Comparison of ENCODE assay signal across 18 cellular contexts in the genomic region with DNA sequence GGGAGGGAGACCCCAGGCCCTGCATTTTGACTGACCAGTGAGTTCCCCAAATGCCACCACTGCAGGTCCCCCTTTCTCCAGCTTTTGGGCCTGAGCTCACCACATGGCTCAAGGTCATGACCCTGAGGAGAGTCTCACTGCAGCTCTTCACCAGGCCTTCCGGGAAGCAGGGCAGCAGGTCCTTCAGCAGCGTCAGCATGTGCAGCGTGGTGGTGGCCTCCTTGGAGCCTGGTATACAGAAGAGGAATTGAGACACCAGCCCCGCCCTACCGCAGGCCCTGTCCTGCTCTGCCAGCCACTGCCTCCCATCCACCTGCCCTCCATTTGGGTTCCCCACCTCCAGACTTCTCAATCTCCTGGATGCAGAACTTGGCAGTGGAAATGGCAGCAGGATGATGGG. TPM values are rescaled to one million over a fixed set of nuclear protein-coding genes. Genes with fewer than 3 reads are reported as not detected.
DNase-seq lines count a peak whose midpoint lies in the region; ATAC-seq, FAIRE-seq and TF ChIP-seq lines count a peak whose summit lies in the region.
"Had no signal": no experiment of that assay in that cellular context is flagged by ENCODE, and none has a peak within 500 bp of the region (broad histone marks: within the 10 kb centered on the region; RNA-seq: fewer than 3 reads in every experiment).

No MANE protein-coding gene starts in this region.

- FAIRE-seq in HepG2 (lab: Jason Lieb, UNC), result no peak

- H4K20me1 ChIP-seq in HepG2 (ENCODE audit: insufficient read depth, low read length), result no peaks in the 10 kb centered on the region

- in situ Hi-C loops in HepG2 (cut with HindIII; ENCODE audit: extremely low pct_ligation_motif_present, low pct_unique_long_range_greater_than_20kb), result no loop called here

- CTCF ChIA-PET in HepG2 (lab: Yijun Ruan, JAX; ENCODE audit: low intra/inter-chr PET ratio, low total read pairs), result no interaction called here

- no peaks in the 10 kb centered on the region for H3K79me2 ChIP-seq in HepG2 (ENCODE audit: insufficient read depth, low read length)

- H3K9me3 ChIP-seq in right lobe of liver (no peaks in the 10 kb centered on the region), HepG2 (ENCODE audit: low read length) (no peaks in the 10 kb centered on the region)
- H3K9me3 ChIP-seq: Peyer's patch had no signal

- TF ChIP-seq RAD21 in HepG2 (CRISPR knock-in tag; IDR thresholded peaks at IDR 0.05), result no peak

- H3K27me3 Mint-ChIP-seq in effector memory CD8-positive, alpha-beta T cell, result no peaks in the 10 kb centered on the region
- H3K27me3 Mint-ChIP-seq in memory B cell, result no peaks in the 10 kb centered on the region
- H3K27me3 Mint-ChIP-seq: B cell had no signal

- no TSS peak for BruUV-seq in HepG2 (replicated peaks; lab: Mats Ljungman, UMichigan)

- ATAC-seq in right lobe of liver (peak; percentile 38 to 49 (median 44)), HepG2 (no peak), memory B cell (ENCODE audit: low read depth) (peak; percentile 13), HG03439 (IDR thresholded peaks at IDR 0.05; ENCODE audit: unreplicated experiment) (no peak), HG03520 (IDR thresholded peaks at IDR 0.05; ENCODE audit: unreplicated experiment) (no peak)
- peak; percentile 13 for ATAC-seq in effector memory CD8-positive, alpha-beta T cell (replicated peaks)
- ATAC-seq: CD8-positive, alpha-beta T cell; GM23338 had no signal

- no peak overlapping the region for H3K9ac ChIP-seq in HepG2 (ENCODE audit: insufficient read depth, low read depth, low read length)

- POLR2A ChIA-PET in HepG2 (lab: Yijun Ruan, JAX), result interaction anchor here (2.0 kb wide), 1 partner anchor 12 kb away, joined by 8 read pairs; a partner anchor contains a TSS

- no peak overlapping the region for H3K4me3 Mint-ChIP-seq in effector memory CD8-positive, alpha-beta T cell
- no peak overlapping the region for H3K4me3 Mint-ChIP-seq in memory B cell
- H3K4me3 Mint-ChIP-seq: B cell; CD8-positive, alpha-beta T cell; GM23338; HFFc6 had no signal

- H3K4me1 ChIP-seq in right lobe of liver, result no peaks in the 10 kb centered on the region
- no peaks in the 10 kb centered on the region for H3K4me1 ChIP-seq in HepG2 (ENCODE audit: insufficient read depth, low read length)
- H3K4me1 ChIP-seq: Peyer's patch had no signal

- TF ChIP-seq POLR2A in right lobe of liver (IDR thresholded peaks at IDR 0.05), result no peak
- TF ChIP-seq POLR2A in HepG2 (IDR thresholded peaks at IDR 0.05; ENCODE audit: insufficient read depth in 1 of 2, low read depth in 2 of 2, low read length in 2 of 2), result no peak

- H3K36me3 ChIP-seq in right lobe of liver, result peaks cover 0 to 25% (median under 1%) of the 10 kb centered on the region in 4 donors
- H3K36me3 ChIP-seq in HepG2 (replicated peaks in 1 of 2; ENCODE audit: control insufficient read depth in 1 of 2, insufficient read depth in 2 of 2, low read length in 2 of 2), result peaks cover 21 to 57% of the 10 kb centered on the region in 2 experiments; a peak in 4 of 5 replicates

- no peak overlapping the region for H3K4me3 ChIP-seq in right lobe of liver
- H3K4me3 ChIP-seq in HepG2 (replicated peaks in 1 of 3; ENCODE audit: insufficient read depth in 1 of 3, low read depth in 2 of 3, low read length in 3 of 3), result no peak overlapping the region
- H3K4me3 ChIP-seq: GM23338, Peyer's patch had no signal

- no peaks in the 10 kb centered on the region for H3K27me3 ChIP-seq in right lobe of liver
- no peaks in the 10 kb centered on the region for H3K27me3 ChIP-seq in HepG2 (ENCODE audit: control insufficient read depth in 1 of 2, insufficient read depth in 2 of 2, low read length in 2 of 2)
- H3K27me3 ChIP-seq: Peyer's patch had no signal

- H3K27ac Mint-ChIP-seq in effector memory CD8-positive, alpha-beta T cell, result peak overlapping the region in 1 of 2 donors; percentile 41
- peak overlapping the region; percentile 47 for H3K27ac Mint-ChIP-seq in memory B cell
- H3K27ac Mint-ChIP-seq: B cell, GM23338, HFFc6 had no signal

- H2AFZ ChIP-seq in HepG2 (ENCODE audit: low read length), result no peak overlapping the region
- H2AFZ ChIP-seq: GM23338 had no signal

- WGBS in right lobe of liver (ENCODE audit: insufficient coverage, low coverage, low lambda C conversion rate, missing lambda C conversion rate), result no CpG with 5 or more reads among the region's 5 CpGs
- 81% methylated on average over 3 of the region's 5 CpGs for WGBS in HepG2 (ENCODE audit: low lambda C conversion rate)

- DNase-seq in right lobe of liver, result no peak
- DNase-seq in HepG2 (ENCODE audit: low spot score), result no peak
- DNase-seq in effector memory CD8-positive, alpha-beta T cell, result no peak
- no peak for DNase-seq in memory B cell (ENCODE audit: low spot score in 2 of 2)
- DNase-seq in globus pallidus (ENCODE audit: low spot score), result no peak
- no peak for DNase-seq in DMS114 treated with DMSO at 0.1 percent for 48 hours (lab: John Stamatoyannopoulos, UW; ENCODE audit: unreplicated experiment)
- DNase-seq: CD8-positive, alpha-beta T cell; GF-D8; HFFc6; NCI-H1436; NCI-H2029 treated with DMSO at 0.1 percent for 48 hours; NCI-H510A; Peyer's patch; SIG-M5 had no signal

- peaks cover 70% of the 10 kb centered on the region for H3K36me3 Mint-ChIP-seq in effector memory CD8-positive, alpha-beta T cell (ENCODE audit: insufficient read depth)
- peaks cover 21% of the 10 kb centered on the region for H3K36me3 Mint-ChIP-seq in memory B cell

- TF ChIP-seq CTCF in right lobe of liver (IDR thresholded peaks at IDR 0.05) (no peak), HepG2 (CRISPR knock-in tag; IDR thresholded peaks at IDR 0.05) (no peak)

- no peak for TF ChIP-seq EP300 in HepG2 (IDR thresholded peaks at IDR 0.05; ENCODE audit: low read depth in 2 of 2, low read length in 2 of 2)
- no peak for TF ChIP-seq EP300 in HepG2 (CRISPR knock-in tag; IDR thresholded peaks at IDR 0.05; ENCODE audit: borderline replicate concordance)

- no peaks in the 10 kb centered on the region for H3K9me3 Mint-ChIP-seq in effector memory CD8-positive, alpha-beta T cell
- H3K9me3 Mint-ChIP-seq in memory B cell, result no peaks in the 10 kb centered on the region
- H3K9me3 Mint-ChIP-seq: CD8-positive, alpha-beta T cell; GM23338; HFFc6 had no signal

- no peak overlapping the region for H3K4me2 ChIP-seq in HepG2 (ENCODE audit: low read depth, low read length)
- H3K4me2 ChIP-seq: GM23338 had no signal

- H3K27ac ChIP-seq in right lobe of liver (no peak overlapping the region), HepG2 (ENCODE audit: extremely low read length, insufficient read depth, low read length) (no peak overlapping the region)
- H3K27ac ChIP-seq: Peyer's patch had no signal

- H3K4me1 Mint-ChIP-seq in effector memory CD8-positive, alpha-beta T cell (ENCODE audit: low read depth in 2 of 2), result no peaks in the 10 kb centered on the region
- no peaks in the 10 kb centered on the region for H3K4me1 Mint-ChIP-seq in memory B cell
- H3K4me1 Mint-ChIP-seq: B cell, GM23338 had no signal

- intact Hi-C loops in right lobe of liver (cut with DNase I) (no loop called here), HepG2 (cut with micrococcal nuclease; ENCODE audit: unreplicated experiment) (no loop called here)

RNA-seq across cellular contexts. Expression of a gene that starts 13.0 kb away (rescaled TPM):
- 10 to 100 TPM in 3 of 6 experiments, 1 to 10 TPM in 3; 6.7 to 23.2 (median 10.2) TPM for total RNA-seq in right lobe of liver
- total RNA-seq in HepG2 (2016; rRNA removed; fragmentation: Illumina TruSeq; extraction: Trizol), result 30.6 and 39.4 TPM in 2 replicates
- total RNA-seq in HepG2 (2016; cell fraction: cytosol; rRNA removed; fragmentation: Illumina TruSeq; extraction: Trizol; ENCODE audit: low read depth), result 40.0 and 40.9 TPM in 2 replicates
- 23.4 and 36.6 TPM in 2 replicates for total RNA-seq in HepG2 (2016; cell fraction: insoluble cytoplasmic fraction; rRNA removed; fragmentation: Illumina TruSeq; extraction: Trizol)
- total RNA-seq in HepG2 (2016; cell fraction: membrane; rRNA removed; fragmentation: Illumina TruSeq; extraction: Trizol), result 11.2 and 11.4 TPM in 2 replicates
- 31.1 and 33.1 TPM in 2 replicates for total RNA-seq in HepG2 (2016; cell fraction: nucleus; rRNA removed; fragmentation: Illumina TruSeq; extraction: Trizol)
- 13.2 and 18.6 TPM in 2 replicates for polyA plus RNA-seq in HepG2 (2011; rRNA removed)
- 5.0 and 5.1 TPM in 2 replicates for polyA plus RNA-seq in HepG2 (2011; cell fraction: cytosol; rRNA removed)
- 51.4 and 59.2 TPM in 2 replicates for polyA plus RNA-seq in HepG2 (2011; cell fraction: nucleus; rRNA removed)
- polyA plus RNA-seq in HepG2 (2012), result 17.9 and 28.3 TPM in 2 replicates
- 6.7 and 7.7 TPM in 2 replicates for polyA plus RNA-seq in HepG2 (2016; cell fraction: cytosol; fragmentation: Illumina TruSeq; extraction: Trizol; ENCODE audit: low read depth)
- polyA plus RNA-seq in HepG2 (2016; cell fraction: insoluble cytoplasmic fraction; fragmentation: Illumina TruSeq; extraction: Trizol; ENCODE audit: low read depth), result 20.0 and 25.7 TPM in 2 replicates
- 4.0 and 4.5 TPM in 2 replicates for polyA plus RNA-seq in HepG2 (2016; cell fraction: membrane; fragmentation: Illumina TruSeq; extraction: Trizol; ENCODE audit: low read depth)
- polyA plus RNA-seq in HepG2 (2016; cell fraction: nucleus; fragmentation: Illumina TruSeq; extraction: Trizol; ENCODE audit: insufficient read depth, low read depth), result 51.3 and 56.0 TPM in 2 replicates
- 43.7 and 49.7 TPM in 2 replicates for polyA minus RNA-seq in HepG2 (2011; rRNA and poly(A)+ RNA removed; ENCODE audit: low replicate concordance)
- polyA minus RNA-seq in HepG2 (2011; cell fraction: cytosol; rRNA and poly(A)+ RNA removed), result 12.0 and 15.7 TPM in 2 replicates
- 22.4 and 29.6 TPM in 2 replicates for polyA minus RNA-seq in HepG2 (2011; cell fraction: nucleus; rRNA and poly(A)+ RNA removed)

RNA-seq across cellular contexts. Expression of a gene that starts 37.8 kb away (rescaled TPM):
- total RNA-seq in right lobe of liver (100 to 1,000 TPM; 100 to 228 (median 162) TPM), HepG2 (2016; rRNA removed; fragmentation: Illumina TruSeq; extraction: Trizol) (354 and 442 TPM in 2 replicates)
- total RNA-seq in HepG2 (2016; cell fraction: cytosol; rRNA removed; fragmentation: Illumina TruSeq; extraction: Trizol; ENCODE audit: low read depth), result 44.3 and 47.0 TPM in 2 replicates
- 352 and 439 TPM in 2 replicates for total RNA-seq in HepG2 (2016; cell fraction: insoluble cytoplasmic fraction; rRNA removed; fragmentation: Illumina TruSeq; extraction: Trizol)
- 128 and 141 TPM in 2 replicates for total RNA-seq in HepG2 (2016; cell fraction: membrane; rRNA removed; fragmentation: Illumina TruSeq; extraction: Trizol)
- 126 and 144 TPM in 2 replicates for total RNA-seq in HepG2 (2016; cell fraction: nucleus; rRNA removed; fragmentation: Illumina TruSeq; extraction: Trizol)
- 403 and 483 TPM in 2 replicates for polyA plus RNA-seq in HepG2 (2011; rRNA removed)
- 471 and 548 TPM in 2 replicates for polyA plus RNA-seq in HepG2 (2011; cell fraction: cytosol; rRNA removed)
- 110 and 124 TPM in 2 replicates for polyA plus RNA-seq in HepG2 (2011; cell fraction: nucleus; rRNA removed)
- polyA plus RNA-seq in HepG2 (2012), result 318 and 342 TPM in 2 replicates
- 50.9 and 54.4 TPM in 2 replicates for polyA plus RNA-seq in HepG2 (2016; cell fraction: cytosol; fragmentation: Illumina TruSeq; extraction: Trizol; ENCODE audit: low read depth)
- 474 and 488 TPM in 2 replicates for polyA plus RNA-seq in HepG2 (2016; cell fraction: insoluble cytoplasmic fraction; fragmentation: Illumina TruSeq; extraction: Trizol; ENCODE audit: low read depth)
- 112 and 113 TPM in 2 replicates for polyA plus RNA-seq in HepG2 (2016; cell fraction: membrane; fragmentation: Illumina TruSeq; extraction: Trizol; ENCODE audit: low read depth)
- 181 and 193 TPM in 2 replicates for polyA plus RNA-seq in HepG2 (2016; cell fraction: nucleus; fragmentation: Illumina TruSeq; extraction: Trizol; ENCODE audit: insufficient read depth, low read depth)
- 592 and 624 TPM in 2 replicates for polyA minus RNA-seq in HepG2 (2011; rRNA and poly(A)+ RNA removed; ENCODE audit: low replicate concordance)
- 212 and 243 TPM in 2 replicates for polyA minus RNA-seq in HepG2 (2011; cell fraction: cytosol; rRNA and poly(A)+ RNA removed)
- polyA minus RNA-seq in HepG2 (2011; cell fraction: nucleus; rRNA and poly(A)+ RNA removed), result 56.7 and 63.2 TPM in 2 replicates

RNA-seq across cellular contexts. Expression of a gene that starts 53.6 kb away (rescaled TPM):
- 10 to 100 TPM in 2 of 6 experiments, 1 to 10 TPM in 4; 8.3 to 11.4 (median 9.7) TPM for total RNA-seq in right lobe of liver
- 10.1 and 14.1 TPM in 2 replicates for total RNA-seq in HepG2 (2016; rRNA removed; fragmentation: Illumina TruSeq; extraction: Trizol)
- 2.9 and 3.3 TPM in 2 replicates for total RNA-seq in HepG2 (2016; cell fraction: cytosol; rRNA removed; fragmentation: Illumina TruSeq; extraction: Trizol; ENCODE audit: low read depth)
- 9.8 and 14.0 TPM in 2 replicates for total RNA-seq in HepG2 (2016; cell fraction: insoluble cytoplasmic fraction; rRNA removed; fragmentation: Illumina TruSeq; extraction: Trizol)
- total RNA-seq in HepG2 (2016; cell fraction: membrane; rRNA removed; fragmentation: Illumina TruSeq; extraction: Trizol), result 10.0 and 10.9 TPM in 2 replicates
- 8.0 and 9.6 TPM in 2 replicates for total RNA-seq in HepG2 (2016; cell fraction: nucleus; rRNA removed; fragmentation: Illumina TruSeq; extraction: Trizol)
- polyA plus RNA-seq in HepG2 (2011; rRNA removed), result 6.3 and 7.2 TPM in 2 replicates
- polyA plus RNA-seq in HepG2 (2011; cell fraction: cytosol; rRNA removed), result 6.8 and 7.1 TPM in 2 replicates
- polyA plus RNA-seq in HepG2 (2011; cell fraction: nucleus; rRNA removed), result 4.3 and 4.5 TPM in 2 replicates
- 7.3 TPM in 2 replicates for polyA plus RNA-seq in HepG2 (2012)
- 2.3 and 2.6 TPM in 2 replicates for polyA plus RNA-seq in HepG2 (2016; cell fraction: cytosol; fragmentation: Illumina TruSeq; extraction: Trizol; ENCODE audit: low read depth)
- 10.6 and 11.0 TPM in 2 replicates for polyA plus RNA-seq in HepG2 (2016; cell fraction: insoluble cytoplasmic fraction; fragmentation: Illumina TruSeq; extraction: Trizol; ENCODE audit: low read depth)
- polyA plus RNA-seq in HepG2 (2016; cell fraction: membrane; fragmentation: Illumina TruSeq; extraction: Trizol; ENCODE audit: low read depth), result 5.8 TPM in 2 replicates
- 6.0 and 9.1 TPM in 2 replicates for polyA plus RNA-seq in HepG2 (2016; cell fraction: nucleus; fragmentation: Illumina TruSeq; extraction: Trizol; ENCODE audit: insufficient read depth, low read depth)
- polyA minus RNA-seq in HepG2 (2011; rRNA and poly(A)+ RNA removed; ENCODE audit: low replicate concordance), result 7.4 and 20.0 TPM in 2 replicates
- 5.0 and 6.0 TPM in 2 replicates for polyA minus RNA-seq in HepG2 (2011; cell fraction: cytosol; rRNA and poly(A)+ RNA removed)
- 6.0 and 11.5 TPM in 2 replicates for polyA minus RNA-seq in HepG2 (2011; cell fraction: nucleus; rRNA and poly(A)+ RNA removed)

RNA-seq across cellular contexts. Expression of a gene that starts 57.7 kb away (rescaled TPM):
- total RNA-seq in right lobe of liver (10 to 100 TPM in 5 of 6 experiments, 1 to 10 TPM in 1; 9.2 to 19.1 (median 11.8) TPM), HepG2 (2016; rRNA removed; fragmentation: Illumina TruSeq; extraction: Trizol) (39.9 and 47.6 TPM in 2 replicates)
- total RNA-seq in HepG2 (2016; cell fraction: cytosol; rRNA removed; fragmentation: Illumina TruSeq; extraction: Trizol; ENCODE audit: low read depth), result 23.7 and 27.6 TPM in 2 replicates
- 37.7 and 48.0 TPM in 2 replicates for total RNA-seq in HepG2 (2016; cell fraction: insoluble cytoplasmic fraction; rRNA removed; fragmentation: Illumina TruSeq; extraction: Trizol)
- 24.0 and 25.8 TPM in 2 replicates for total RNA-seq in HepG2 (2016; cell fraction: membrane; rRNA removed; fragmentation: Illumina TruSeq; extraction: Trizol)
- 16.9 and 23.2 TPM in 2 replicates for total RNA-seq in HepG2 (2016; cell fraction: nucleus; rRNA removed; fragmentation: Illumina TruSeq; extraction: Trizol)
- 36.3 and 38.0 TPM in 2 replicates for polyA plus RNA-seq in HepG2 (2011; rRNA removed)
- 37.5 and 37.9 TPM in 2 replicates for polyA plus RNA-seq in HepG2 (2011; cell fraction: cytosol; rRNA removed)
- 14.0 and 17.7 TPM in 2 replicates for polyA plus RNA-seq in HepG2 (2011; cell fraction: nucleus; rRNA removed)
- polyA plus RNA-seq in HepG2 (2012), result 31.8 and 32.0 TPM in 2 replicates
- polyA plus RNA-seq in HepG2 (2016; cell fraction: cytosol; fragmentation: Illumina TruSeq; extraction: Trizol; ENCODE audit: low read depth), result 21.2 and 21.7 TPM in 2 replicates
- 59.8 and 61.6 TPM in 2 replicates for polyA plus RNA-seq in HepG2 (2016; cell fraction: insoluble cytoplasmic fraction; fragmentation: Illumina TruSeq; extraction: Trizol; ENCODE audit: low read depth)
- 21.5 and 23.2 TPM in 2 replicates for polyA plus RNA-seq in HepG2 (2016; cell fraction: membrane; fragmentation: Illumina TruSeq; extraction: Trizol; ENCODE audit: low read depth)
- 37.6 TPM in 2 replicates for polyA plus RNA-seq in HepG2 (2016; cell fraction: nucleus; fragmentation: Illumina TruSeq; extraction: Trizol; ENCODE audit: insufficient read depth, low read depth)
- polyA minus RNA-seq in HepG2 (2011; rRNA and poly(A)+ RNA removed; ENCODE audit: low replicate concordance), result 34.4 and 67.4 TPM in 2 replicates
- 7.6 and 7.7 TPM in 2 replicates for polyA minus RNA-seq in HepG2 (2011; cell fraction: cytosol; rRNA and poly(A)+ RNA removed)
- 10.6 and 14.4 TPM in 2 replicates for polyA minus RNA-seq in HepG2 (2011; cell fraction: nucleus; rRNA and poly(A)+ RNA removed)

RNA-seq across cellular contexts. Expression of a gene that starts 57.8 kb away (rescaled TPM):
- 10 to 100 TPM; 15.8 to 27.0 (median 22.8) TPM for total RNA-seq in right lobe of liver
- total RNA-seq in HepG2 (2016; rRNA removed; fragmentation: Illumina TruSeq; extraction: Trizol), result 30.2 and 41.8 TPM in 2 replicates
- 84.0 and 92.7 TPM in 2 replicates for total RNA-seq in HepG2 (2016; cell fraction: cytosol; rRNA removed; fragmentation: Illumina TruSeq; extraction: Trizol; ENCODE audit: low read depth)
- 25.9 and 43.5 TPM in 2 replicates for total RNA-seq in HepG2 (2016; cell fraction: insoluble cytoplasmic fraction; rRNA removed; fragmentation: Illumina TruSeq; extraction: Trizol)
- total RNA-seq in HepG2 (2016; cell fraction: membrane; rRNA removed; fragmentation: Illumina TruSeq; extraction: Trizol), result 104 and 115 TPM in 2 replicates
- 30.7 and 33.0 TPM in 2 replicates for total RNA-seq in HepG2 (2016; cell fraction: nucleus; rRNA removed; fragmentation: Illumina TruSeq; extraction: Trizol)
- 40.8 and 49.4 TPM in 2 replicates for polyA plus RNA-seq in HepG2 (2011; rRNA removed)
- 50.8 and 52.5 TPM in 2 replicates for polyA plus RNA-seq in HepG2 (2011; cell fraction: cytosol; rRNA removed)
- polyA plus RNA-seq in HepG2 (2011; cell fraction: nucleus; rRNA removed), result 59.0 and 60.8 TPM in 2 replicates
- 15.7 and 18.2 TPM in 2 replicates for polyA plus RNA-seq in HepG2 (2012)
- polyA plus RNA-seq in HepG2 (2016; cell fraction: cytosol; fragmentation: Illumina TruSeq; extraction: Trizol; ENCODE audit: low read depth), result 102 and 121 TPM in 2 replicates
- 34.1 and 41.4 TPM in 2 replicates for polyA plus RNA-seq in HepG2 (2016; cell fraction: insoluble cytoplasmic fraction; fragmentation: Illumina TruSeq; extraction: Trizol; ENCODE audit: low read depth)
- polyA plus RNA-seq in HepG2 (2016; cell fraction: membrane; fragmentation: Illumina TruSeq; extraction: Trizol; ENCODE audit: low read depth), result 122 and 132 TPM in 2 replicates
- 55.7 and 56.8 TPM in 2 replicates for polyA plus RNA-seq in HepG2 (2016; cell fraction: nucleus; fragmentation: Illumina TruSeq; extraction: Trizol; ENCODE audit: insufficient read depth, low read depth)
- polyA minus RNA-seq in HepG2 (2011; rRNA and poly(A)+ RNA removed; ENCODE audit: low replicate concordance), result 142 and 286 TPM in 2 replicates
- 20.4 TPM in 2 replicates for polyA minus RNA-seq in HepG2 (2011; cell fraction: cytosol; rRNA and poly(A)+ RNA removed)
- 33.9 and 35.7 TPM in 2 replicates for polyA minus RNA-seq in HepG2 (2011; cell fraction: nucleus; rRNA and poly(A)+ RNA removed)

Comparison
In these comparisons a context has a peak if more than half of its experiments do, and no peak if none do; other contexts are left out.
1. ATAC-seq: peak in right lobe of liver (4 of 4), effector memory CD8-positive, alpha-beta T cell (single experiment) and memory B cell (single experiment); none in HepG2 (single experiment), HG03439 (single experiment) and HG03520 (single experiment).